10 cellular contexts compared by ENCODE assay signal in the genomic region with DNA sequence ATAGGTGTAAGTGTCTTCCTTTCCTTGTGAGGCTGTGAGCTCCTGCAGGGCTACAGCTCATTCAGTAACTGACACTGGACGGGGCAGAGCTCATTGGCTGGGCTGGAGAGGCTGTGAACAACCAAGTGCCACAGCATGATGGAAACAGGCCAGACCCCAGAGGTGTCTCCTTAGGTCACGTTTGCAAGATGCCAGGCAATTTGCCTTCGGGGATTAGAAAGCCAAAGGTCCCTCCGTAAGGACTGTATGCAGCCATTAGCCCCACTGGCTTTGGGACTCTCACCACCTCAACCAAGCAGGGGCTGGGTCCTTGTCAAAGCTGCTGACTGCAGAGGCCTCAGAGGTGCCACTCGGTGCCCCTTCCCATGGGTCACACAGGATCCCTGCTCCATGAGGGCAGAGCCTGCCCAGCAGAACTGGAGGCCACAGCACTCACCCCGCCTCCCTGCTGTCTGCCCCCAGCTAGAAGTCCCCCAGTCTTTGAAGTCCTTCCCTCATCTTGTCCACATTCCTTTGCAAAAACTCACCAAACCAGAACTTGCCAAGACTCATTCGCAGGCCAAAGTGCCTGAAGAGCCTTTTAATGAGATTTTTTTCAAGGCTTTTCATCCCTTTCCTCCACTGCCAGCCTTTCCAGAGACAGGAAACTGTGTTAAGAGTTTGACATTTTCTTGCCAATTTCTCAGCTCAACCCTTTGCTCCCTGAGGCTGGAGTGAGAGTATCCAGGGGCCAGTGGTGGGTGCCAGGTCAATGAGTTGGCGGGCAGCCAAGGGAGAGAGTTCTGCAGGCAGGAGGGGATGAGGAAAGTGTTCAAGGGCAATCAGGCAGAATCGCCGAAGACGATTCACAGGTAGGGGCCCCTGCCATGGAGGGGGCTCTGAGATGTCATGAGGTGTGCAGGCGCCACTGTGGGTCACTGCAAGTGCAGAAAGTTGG. TPM values are rescaled to one million over a fixed set of nuclear protein-coding genes. Genes with fewer than 3 reads are reported as not detected.
DNase-seq lines count a peak whose midpoint lies in the region; ATAC-seq, FAIRE-seq and TF ChIP-seq lines count a peak whose summit lies in the region.
"Had no signal": no experiment of that assay in that cellular context is flagged by ENCODE, and none has a peak within 500 bp of the region (broad histone marks: within the 10 kb centered on the region; RNA-seq: fewer than 3 reads in every experiment).

No MANE protein-coding gene starts in this region.

- no peaks in the 10 kb centered on the region for H3K9me3 ChIP-seq in left ventricle myocardium inferior (replicated peaks)
- H3K9me3 ChIP-seq in sigmoid colon, result no peaks in the 10 kb centered on the region
- no peaks in the 10 kb centered on the region for H3K9me3 ChIP-seq in CD4-positive, alpha-beta T cell (ENCODE audit: control insufficient read depth, low read length)

- H3K27ac Mint-ChIP-seq in stimulated activated naive CD8-positive, alpha-beta T cell treated with anti-CD3 and anti-CD28 coated beads, Interleukin-15, amount 100 ng/mL, for 72 hours, result peak overlapping the region in 1 of 2 donors; percentile 19
- no peak overlapping the region for H3K27ac Mint-ChIP-seq in CD4-positive, alpha-beta T cell

- FAIRE-seq in G401.6 (lab: Jason Lieb, UNC), result peak; percentile 59

- intact Hi-C loops in left ventricle myocardium inferior (cut with micrococcal nuclease) (loop anchor here (10.0 kb wide), 1 partner anchor 121 kb away; the partner anchor contains the start of gene SHB), sigmoid colon (cut with DNase I) (no loop called here)
- intact Hi-C loops in CD4-positive, alpha-beta T cell (cut with DNase I, micrococcal nuclease), result no loop called here

- TF ChIP-seq CTCF in left ventricle myocardium inferior (IDR thresholded peaks at IDR 0.05; ENCODE audit: borderline replicate concordance) (no peak), sigmoid colon (IDR thresholded peaks at IDR 0.05) (no peak)
- TF ChIP-seq CTCF in CD4-positive, alpha-beta T cell (IDR thresholded peaks at IDR 0.05), result no peak

- no peak for TF ChIP-seq EP300 in sigmoid colon (IDR thresholded peaks at IDR 0.05)

- H3K4me1 Mint-ChIP-seq in stimulated activated naive CD8-positive, alpha-beta T cell treated with anti-CD3 and anti-CD28 coated beads, Interleukin-15, amount 100 ng/mL, for 72 hours, result no peaks in the 10 kb centered on the region
- no peaks in the 10 kb centered on the region for H3K4me1 Mint-ChIP-seq in CD4-positive, alpha-beta T cell (ENCODE audit: low read depth)

- H3K27me3 Mint-ChIP-seq in stimulated activated naive CD8-positive, alpha-beta T cell treated with anti-CD3 and anti-CD28 coated beads, Interleukin-15, amount 100 ng/mL, for 72 hours, result no peaks in the 10 kb centered on the region
- no peaks in the 10 kb centered on the region for H3K27me3 Mint-ChIP-seq in CD4-positive, alpha-beta T cell

- H3K4me1 ChIP-seq in left ventricle myocardium inferior (peaks cover 77% of the 10 kb centered on the region), sigmoid colon (peaks cover 0 to 51% (median 39%) of the 10 kb centered on the region in 4 donors)

- H3K4me3 ChIP-seq in left ventricle myocardium inferior (no peak overlapping the region), sigmoid colon (no peak overlapping the region)

- H3K27ac ChIP-seq in left ventricle myocardium inferior (replicated peaks) (peak overlapping the region; percentile 30), sigmoid colon (peak overlapping the region in 3 of 4 donors; percentile 46 to 72 (median 55))
- no peak overlapping the region for H3K27ac ChIP-seq in CD4-positive, alpha-beta T cell (ENCODE audit: low read depth, low read length)

- peaks cover 27% of the 10 kb centered on the region for H3K36me3 ChIP-seq in left ventricle myocardium inferior
- peaks cover 0 to 24% (median 0%) of the 10 kb centered on the region in 4 donors for H3K36me3 ChIP-seq in sigmoid colon

- CTCF ChIA-PET in CD4-positive, alpha-beta T cell (lab: Charles Lee), result no interaction called here

- DNase-seq in amniotic stem cell (lab: John Stamatoyannopoulos, UW) (peak; percentile 40), left ventricle myocardium inferior (no peak), sigmoid colon (no peak), DMS114 treated with DMSO at 0.1 percent for 48 hours (lab: John Stamatoyannopoulos, UW; ENCODE audit: unreplicated experiment) (no peak)
- DNase-seq in stimulated activated naive CD8-positive, alpha-beta T cell treated with anti-CD3 and anti-CD28 coated beads, Interleukin-15, amount 100 ng/mL, for 72 hours, result no peak
- DNase-seq in CD4-positive, alpha-beta T cell, result no peak
- DNase-seq: NCI-H748 treated with DMSO at 0.1 percent for 48 hours; stimulated activated CD4-positive, alpha-beta T cell treated with anti-CD3 and anti-CD28 coated beads, Interleukin-2, amount 100 ng/mL, for 48 hours had no signal

- POLR2A ChIA-PET in CD4-positive, alpha-beta T cell (lab: Charles Lee), result no interaction called here

- no peak for TF ChIP-seq POLR2A in sigmoid colon (IDR thresholded peaks at IDR 0.05)

- no peak for ATAC-seq in HG02642 (IDR thresholded peaks at IDR 0.05; ENCODE audit: poor library complexity, unreplicated experiment)
- ATAC-seq in stimulated activated naive CD8-positive, alpha-beta T cell treated with anti-CD3 and anti-CD28 coated beads, Interleukin-15, amount 100 ng/mL, for 72 hours, result no peak
- ATAC-seq in CD4-positive, alpha-beta T cell (ENCODE audit: poor library complexity), result no peak

- no peaks in the 10 kb centered on the region for H3K9me3 Mint-ChIP-seq in stimulated activated naive CD8-positive, alpha-beta T cell treated with anti-CD3 and anti-CD28 coated beads, Interleukin-15, amount 100 ng/mL, for 72 hours
- H3K9me3 Mint-ChIP-seq in CD4-positive, alpha-beta T cell, result no peaks in the 10 kb centered on the region

- H3K36me3 Mint-ChIP-seq in CD4-positive, alpha-beta T cell (ENCODE audit: low read depth), result no peaks in the 10 kb centered on the region

- no peak overlapping the region for H3K4me3 Mint-ChIP-seq in stimulated activated naive CD8-positive, alpha-beta T cell treated with anti-CD3 and anti-CD28 coated beads, Interleukin-15, amount 100 ng/mL, for 72 hours
- no peak overlapping the region for H3K4me3 Mint-ChIP-seq in CD4-positive, alpha-beta T cell

- WGBS in sigmoid colon, 2 donors, result 77 to 78% methylated on average over 12 of the region's 12 CpGs

- H3K27me3 ChIP-seq in left ventricle myocardium inferior (ENCODE audit: low read depth) (no peaks in the 10 kb centered on the region), sigmoid colon (no peaks in the 10 kb centered on the region)
- H3K27me3 ChIP-seq in CD4-positive, alpha-beta T cell (ENCODE audit: control insufficient read depth, insufficient read depth, low read length), result no peaks in the 10 kb centered on the region

RNA-seq across cellular contexts. Expression of gene SLC25A51, which starts 39.7 kb away (rescaled TPM):
- total RNA-seq in left ventricle myocardium inferior (21.4 TPM), sigmoid colon (10 to 100 TPM; 19.3 to 31.0 (median 27.3) TPM)
- 1 to 10 TPM; 4.2 to 8.9 (median 8.6) TPM for polyA plus RNA-seq in sigmoid colon
- 10 to 100 TPM; 13.3 to 13.8 TPM for total RNA-seq in CD4-positive, alpha-beta T cell
